Comparison of ENCODE assay signal across 27 cellular contexts in genomic region chr16:4713663-4714501, GRCh38. TPM values are rescaled to one million over a fixed set of nuclear protein-coding genes. Genes with fewer than 3 reads are reported as not detected.
DNase-seq lines count a peak whose midpoint lies in the region; ATAC-seq, FAIRE-seq and TF ChIP-seq lines count a peak whose summit lies in the region.
"Had no signal": no experiment of that assay in that cellular context is flagged by ENCODE, and none has a peak within 500 bp of the region (broad histone marks: within the 10 kb centered on the region; RNA-seq: fewer than 3 reads in every experiment).

No MANE protein-coding gene starts in this region.

- peak overlapping the region; percentile 23 for H3K27ac Mint-ChIP-seq in activated naive CD4-positive, alpha-beta T cell treated with anti-CD3 and anti-CD28 coated beads, Interleukin-2, amount 50 U/mL, for 24 hours
- no peak overlapping the region for H3K27ac Mint-ChIP-seq in activated naive CD4-positive, alpha-beta T cell treated with anti-CD3 and anti-CD28 coated beads for 36 hours
- H3K27ac Mint-ChIP-seq: HFFc6 had no signal

- H3K4me3 Mint-ChIP-seq in activated naive CD4-positive, alpha-beta T cell treated with anti-CD3 and anti-CD28 coated beads, Interleukin-2, amount 50 U/mL, for 24 hours, result no peak overlapping the region
- H3K4me3 Mint-ChIP-seq in activated naive CD4-positive, alpha-beta T cell treated with anti-CD3 and anti-CD28 coated beads for 36 hours, result no peak overlapping the region
- H3K4me3 Mint-ChIP-seq: CD4-positive, alpha-beta memory T cell; HFFc6 had no signal

- CTCF ChIA-PET in activated naive CD4-positive, alpha-beta T cell treated with anti-CD3 and anti-CD28 coated beads for 36 hours (lab: Charles Lee), result no interaction called here

- peaks cover 11% of the 10 kb centered on the region for H3K36me3 Mint-ChIP-seq in activated naive CD4-positive, alpha-beta T cell treated with anti-CD3 and anti-CD28 coated beads, Interleukin-2, amount 50 U/mL, for 24 hours
- peaks cover 15% of the 10 kb centered on the region for H3K36me3 Mint-ChIP-seq in activated naive CD4-positive, alpha-beta T cell treated with anti-CD3 and anti-CD28 coated beads for 36 hours (ENCODE audit: low read depth)

- no peaks in the 10 kb centered on the region for H3K27me3 Mint-ChIP-seq in activated naive CD4-positive, alpha-beta T cell treated with anti-CD3 and anti-CD28 coated beads, Interleukin-2, amount 50 U/mL, for 24 hours
- H3K27me3 Mint-ChIP-seq in activated naive CD4-positive, alpha-beta T cell treated with anti-CD3 and anti-CD28 coated beads for 36 hours (ENCODE audit: low read depth), result no peaks in the 10 kb centered on the region
- H3K27me3 Mint-ChIP-seq: CD4-positive, alpha-beta memory T cell had no signal

- H3K27me3 ChIP-seq in body of pancreas (no peaks in the 10 kb centered on the region), pancreas (no peaks in the 10 kb centered on the region)
- H3K27me3 ChIP-seq: BLaER1 treated with 17β-estradiol and CSF1 and Interleukin-3, amounts not matched to agents 10 nM and 100 nM had no signal

- H3K4me1 Mint-ChIP-seq in activated naive CD4-positive, alpha-beta T cell treated with anti-CD3 and anti-CD28 coated beads, Interleukin-2, amount 50 U/mL, for 24 hours, result peaks cover 4% of the 10 kb centered on the region
- no peaks in the 10 kb centered on the region for H3K4me1 Mint-ChIP-seq in activated naive CD4-positive, alpha-beta T cell treated with anti-CD3 and anti-CD28 coated beads for 36 hours (ENCODE audit: low read depth)

- TF ChIP-seq CTCF in body of pancreas (IDR thresholded peaks at IDR 0.05), result no peak
- no peak for TF ChIP-seq CTCF in pancreas (IDR thresholded peaks at IDR 0.05)

- peak; percentile 79 for ATAC-seq in body of pancreas
- ATAC-seq in pancreas, result peak; percentile 83 to 95 (median 88)
- ATAC-seq in GM18870 (IDR thresholded peaks at IDR 0.05; ENCODE audit: unreplicated experiment), result no peak
- ATAC-seq in GM19351 (IDR thresholded peaks at IDR 0.05; ENCODE audit: unreplicated experiment), result no peak
- ATAC-seq: GM12878 had no signal

- intact Hi-C loops in activated naive CD4-positive, alpha-beta T cell treated with anti-CD3 and anti-CD28 coated beads for 36 hours (cut with micrococcal nuclease), result no loop called here
- intact Hi-C loops in body of pancreas (cut with DNase I), result no loop called here
- intact Hi-C loops in pancreas (cut with DNase I), result no loop called here

- H3K36me3 ChIP-seq in body of pancreas (replicated peaks in 1 of 2; ENCODE audit: insufficient read depth in 1 of 2, low read depth in 2 of 2), result peaks cover 0 to 3% of the 10 kb centered on the region in 2 donors
- peaks cover 0 to 5% (median 0%) of the 10 kb centered on the region in 3 donors for H3K36me3 ChIP-seq in pancreas

- H3K4me3 ChIP-seq in body of pancreas, result no peak overlapping the region
- H3K4me3 ChIP-seq in pancreas, result peak overlapping the region in 2 of 4 donors; percentile 19 to 31
- H3K4me3 ChIP-seq: BLaER1 treated with 17β-estradiol and CSF1 and Interleukin-3, amounts not matched to agents 10 nM and 100 nM; GM12878; SK-N-MC had no signal

- no peak for DNase-seq in activated naive CD4-positive, alpha-beta T cell treated with anti-CD3 and anti-CD28 coated beads for 36 hours
- peak; percentile 43 to 60 (median 52) for DNase-seq in body of pancreas
- DNase-seq in iPS-NIHi7 (ENCODE audit: extremely low spot score), result peak; percentile 56
- peak in 2 of 6 donors; percentile 42 to 51 for DNase-seq in pancreas
- no peak for DNase-seq in NCI-H2081 (lab: John Stamatoyannopoulos, UW)
- DNase-seq: Caco-2; CD4-positive, alpha-beta memory T cell; DMS 273 treated with DMSO at 0.1 percent for 48 hours; DMS79 treated with DMSO at 0.1 percent for 48 hours; HFFc6; KG1; NCI-H1092; NCI-H1436 treated with DMSO at 0.1 percent for 48 hours; NCI-H2029; NCI-H2171; NCI-H524 treated with DMSO at 0.1 percent for 48 hours; OCI-M1; SHP77 had no signal

- no peak for FAIRE-seq in pancreas (lab: Jason Lieb, UNC)
- FAIRE-seq: GM12878, GM19239, H54 had no signal

- 32 to 36% methylated on average over 10 to 18 of the region's 18 CpGs for WGBS in body of pancreas, 2 donors
- 33 to 44% methylated on average over 18 of the region's 18 CpGs for WGBS in pancreas, 2 donors

- no peak for TF ChIP-seq POLR2A in body of pancreas (IDR thresholded peaks at IDR 0.05)

- H3K9me3 Mint-ChIP-seq in activated naive CD4-positive, alpha-beta T cell treated with anti-CD3 and anti-CD28 coated beads, Interleukin-2, amount 50 U/mL, for 24 hours, result no peaks in the 10 kb centered on the region
- H3K9me3 Mint-ChIP-seq in activated naive CD4-positive, alpha-beta T cell treated with anti-CD3 and anti-CD28 coated beads for 36 hours, result no peaks in the 10 kb centered on the region
- H3K9me3 Mint-ChIP-seq: CD4-positive, alpha-beta memory T cell; HFFc6 had no signal

- no peaks in the 10 kb centered on the region for H3K9me3 ChIP-seq in body of pancreas
- H3K9me3 ChIP-seq in pancreas, result no peaks in the 10 kb centered on the region
- H3K9me3 ChIP-seq: BLaER1 treated with 17β-estradiol and CSF1 and Interleukin-3, amounts not matched to agents 10 nM and 100 nM; Caco-2 had no signal

- H3K4me1 ChIP-seq in body of pancreas (peaks cover 13% of the 10 kb centered on the region), pancreas (no peaks in the 10 kb centered on the region)
- H3K4me1 ChIP-seq: Caco-2 had no signal

- peak overlapping the region; percentile 45 to 67 (median 58) for H3K27ac ChIP-seq in body of pancreas
- H3K27ac ChIP-seq in pancreas, result peak overlapping the region; percentile 6 to 50 (median 40)
- H3K27ac ChIP-seq: 22Rv1; BLaER1 treated with 17β-estradiol and CSF1 and Interleukin-3, amounts not matched to agents 10 nM and 100 nM; SK-N-MC had no signal

RNA-seq across cellular contexts. Expression of gene ANKS3, which starts 20.2 kb away (rescaled TPM):
- 10 to 100 TPM in 1 of 2 experiments, 1 to 10 TPM in 1; 8.2 to 11.7 TPM for total RNA-seq in activated naive CD4-positive, alpha-beta T cell treated with anti-CD3 and anti-CD28 coated beads for 36 hours
- total RNA-seq in body of pancreas (10 to 100 TPM; 16.6 to 64.9 TPM), pancreas (10 to 100 TPM in 5 of 6 donors, 1 to 10 TPM in 1; 8.7 to 20.4 (median 11.7) TPM)
- polyA plus RNA-seq in pancreas, result 10 to 100 TPM; 56.8 to 69.1 TPM

RNA-seq across cellular contexts. Expression of gene DNAAF8, which starts 20.5 kb away (rescaled TPM):
- under 1 TPM in 1 of 2 experiments, not detected in 1; 0.07 TPM for total RNA-seq in activated naive CD4-positive, alpha-beta T cell treated with anti-CD3 and anti-CD28 coated beads for 36 hours
- total RNA-seq in body of pancreas (under 1 TPM; under 0.01 to 0.26 TPM), pancreas (1 to 10 TPM in 1 of 6 donors, under 1 TPM in 5; 0.23 to 1.0 (median 0.58) TPM)
- polyA plus RNA-seq in pancreas, result 1 to 10 TPM in 1 of 2 donors, under 1 TPM in 1; 0.52 to 1.0 TPM

RNA-seq across cellular contexts. Expression of gene NUDT16L1, which starts 20.5 kb away (rescaled TPM):
- 10 to 100 TPM; 20.0 to 20.7 TPM for total RNA-seq in activated naive CD4-positive, alpha-beta T cell treated with anti-CD3 and anti-CD28 coated beads for 36 hours
- 10 to 100 TPM; 18.7 to 25.4 TPM for total RNA-seq in body of pancreas
- total RNA-seq in pancreas, result 10 to 100 TPM in 5 of 6 donors, 1 to 10 TPM in 1; 7.0 to 16.5 (median 12.8) TPM
- 10 to 100 TPM; 17.3 to 32.3 TPM for polyA plus RNA-seq in pancreas

RNA-seq across cellular contexts. Expression of gene ZNF500, which starts 53.1 kb away (rescaled TPM):
- 10 to 100 TPM in 1 of 2 experiments, 1 to 10 TPM in 1; 8.9 to 11.2 TPM for total RNA-seq in activated naive CD4-positive, alpha-beta T cell treated with anti-CD3 and anti-CD28 coated beads for 36 hours
- total RNA-seq in body of pancreas, result 10 to 100 TPM in 1 of 2 donors, 1 to 10 TPM in 1; 7.5 to 13.8 TPM
- total RNA-seq in pancreas, result 10 to 100 TPM in 1 of 6 donors, 1 to 10 TPM in 5; 5.5 to 10.0 (median 7.2) TPM
- 10 to 100 TPM in 1 of 2 donors, 1 to 10 TPM in 1; 6.5 to 14.1 TPM for polyA plus RNA-seq in pancreas

Comparison
In these comparisons a context has a peak if more than half of its experiments do, and no peak if none do; other contexts are left out.
1. DNase-seq: peak in body of pancreas (4 of 4) and iPS-NIHi7 (single experiment); none in activated naive CD4-positive, alpha-beta T cell treated with anti-CD3 and anti-CD28 coated beads for 36 hours (single experiment) and NCI-H2081 (0 of 2).
2. ATAC-seq: peak in body of pancreas (single experiment) and pancreas (4 of 4); none in GM18870 (single experiment) and GM19351 (single experiment).